In the genomic region with DNA sequence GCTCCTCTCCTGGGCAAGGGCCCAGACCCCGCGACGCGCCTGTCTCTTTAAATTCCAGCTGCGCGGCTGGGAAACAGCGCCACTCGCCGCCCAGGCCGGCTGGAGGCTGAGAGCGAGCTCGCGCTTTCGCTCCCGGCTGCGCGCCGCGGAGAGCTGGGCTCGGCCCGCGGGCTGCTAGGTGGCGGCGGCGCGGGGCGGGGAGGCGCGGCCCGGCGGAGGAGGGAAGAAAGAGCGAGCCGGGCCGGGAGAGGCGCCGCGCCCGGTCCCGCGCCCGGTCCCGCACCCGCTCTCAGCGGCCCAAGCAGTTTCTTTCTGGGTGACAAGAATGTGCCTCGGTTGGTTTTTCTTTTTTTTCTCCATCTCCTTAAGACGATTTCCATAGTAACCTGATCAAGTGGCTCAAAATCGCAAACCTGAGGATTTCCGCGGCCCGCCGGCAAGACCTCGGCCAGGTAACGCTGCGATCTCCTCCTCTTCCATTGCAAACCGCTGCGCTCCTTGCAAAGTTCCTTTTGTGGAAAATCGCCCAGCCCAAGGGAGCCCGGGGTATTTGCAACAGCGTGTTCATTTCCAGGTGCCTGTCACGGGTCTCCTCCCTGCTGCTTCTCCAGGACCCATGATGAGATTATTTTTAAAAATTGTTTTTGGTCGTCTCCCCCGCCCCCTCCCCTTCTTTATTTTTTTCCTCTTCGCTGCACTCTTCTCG, we compare ENCODE assay signal across 8 cellular contexts.
DNase-seq lines count a peak whose midpoint lies in the region; ATAC-seq and TF ChIP-seq lines count a peak whose summit lies in the region.

No MANE protein-coding gene starts in this region.

- H3K9me3 ChIP-seq in RWPE2 (ENCODE audit: severe bottlenecking): no peaks in the 10 kb centered on the region
- H3K9me3 ChIP-seq in colonic mucosa: no peaks in the 10 kb centered on the region

- H4K20me1 ChIP-seq in GM23338 (replicated peaks; ENCODE audit: insufficient read depth): no peaks in the 10 kb centered on the region

- H3K27ac Mint-ChIP-seq in GM23338: peak overlapping the region; percentile 68; the same call in 1 of the 2 replicates

- 0 out of 2 replicates have a peak, but pooled peaks cover 3% of the 10 kb centered on the region for H3K9me2 ChIP-seq in GM23338 (ENCODE audit: insufficient read depth)

- H3K79me2 ChIP-seq in GM23338 (replicated peaks; ENCODE audit: insufficient read depth): peaks cover 3% of the 10 kb centered on the region; the same call in 1 of the 2 replicates

- H3K4me2 ChIP-seq in GM23338: peak overlapping the region; percentile 95

- H3K4me3 ChIP-seq in GM23338: peak overlapping the region; percentile 83
- peak overlapping the region; percentile 32 for H3K4me3 ChIP-seq in Jurkat, Clone E6-1 (ENCODE audit: low read length)
- H3K4me3 ChIP-seq in RWPE2 (ENCODE audit: severe bottlenecking): peak overlapping the region; percentile 39
- H3K4me3 ChIP-seq in colonic mucosa: peak overlapping the region; percentile 38

- peak; percentile 26 to 65; a peak in 2 of 4 replicates for TF ChIP-seq CTCF in GM23338 (conservative IDR thresholded peaks at IDR 0.05; ENCODE audit: low read depth in 2 of 2)
- peak; percentile 74 for TF ChIP-seq CTCF in RWPE2 (IDR thresholded peaks at IDR 0.05; ENCODE audit: poor library complexity, severe bottlenecking)
- no peak for TF ChIP-seq CTCF in colonic mucosa (IDR thresholded peaks at IDR 0.05)

- peak; percentile 38 to 53 for ATAC-seq in activated CD4-positive, CD25-positive, alpha-beta regulatory T cell treated with anti-CD3 and anti-CD28 coated beads, Interleukin-2, amount 50 U/mL, for 24 hours
- ATAC-seq in GM23338 (peak; percentile 96), RWPE2 (ENCODE audit: low read depth) (peak; percentile 92), left colon (peak; percentile 100)

- H3K4me1 ChIP-seq in GM23338 (ENCODE audit: insufficient read depth) (peaks cover 28% of the 10 kb centered on the region), RWPE2 (ENCODE audit: insufficient read depth, poor library complexity, severe bottlenecking) (no peaks in the 10 kb centered on the region), colonic mucosa (no peaks in the 10 kb centered on the region)

- intact Hi-C loops in colonic mucosa (cut with DNase I): loop anchor here (10.0 kb wide), 3 partner anchors 120 to 260 kb away; a partner anchor contains a TSS
- intact Hi-C loops in left colon (cut with DNase I, micrococcal nuclease): loop anchor here in 1 of 2 donors (10.0 kb wide), 1 partner anchor 170 kb away; no protein-coding TSS in a partner anchor

- no peaks in the 10 kb centered on the region for H3K36me3 Mint-ChIP-seq in GM23338 (ENCODE audit: low read depth)

- H3K4me3 Mint-ChIP-seq in GM23338: peak overlapping the region; percentile 86

- H3K36me3 ChIP-seq in GM23338 (ENCODE audit: insufficient read depth): no peaks in the 10 kb centered on the region
- no peaks in the 10 kb centered on the region for H3K36me3 ChIP-seq in RWPE2 (ENCODE audit: low read depth)
- no peaks in the 10 kb centered on the region for H3K36me3 ChIP-seq in colonic mucosa

- H3K27me3 Mint-ChIP-seq in GM23338 (ENCODE audit: insufficient read depth, low read depth, poor library complexity): peaks cover 15% of the 10 kb centered on the region

- H3K27ac ChIP-seq in GM23338 (ENCODE audit: low read depth) (peak overlapping the region; percentile 76; the same call in 1 of the 2 replicates), RWPE2 (ENCODE audit: poor library complexity, severe bottlenecking) (no peak overlapping the region), colonic mucosa (no peak overlapping the region)

- H2AFZ ChIP-seq in GM23338: peak overlapping the region; percentile 99

- no peaks in the 10 kb centered on the region; the same call in 1 of the 2 replicates for H3F3A ChIP-seq in GM23338 (replicated peaks; ENCODE audit: low read depth)

- peak overlapping the region in 1 of 2 donors; percentile 50 for H3K9ac ChIP-seq in colonic mucosa (ENCODE audit: low read depth in 2 of 2, low read length in 2 of 2)

- peaks cover 17% of the 10 kb centered on the region for H3K4me1 Mint-ChIP-seq in GM23338

- H3K27me3 ChIP-seq in GM23338 (ENCODE audit: insufficient read depth) (peaks cover 22% of the 10 kb centered on the region), RWPE2 (ENCODE audit: insufficient read depth, poor library complexity, severe bottlenecking) (peaks cover 23% of the 10 kb centered on the region), colonic mucosa (peaks cover 10% of the 10 kb centered on the region)

- DNase-seq in activated CD4-positive, CD25-positive, alpha-beta regulatory T cell (lab: John Stamatoyannopoulos, UW): no peak
- DNase-seq in GM23338 (ENCODE audit: low spot score) (peak; percentile 94), RWPE2 (ENCODE audit: low spot score) (no peak), colonic mucosa (peak; percentile 70), left colon (peak; percentile 46 to 76)
- peak; percentile 7 for DNase-seq in Jurkat, Clone E6-1 (ENCODE audit: low read depth, low spot score)
- peak; percentile 2 to 5 for DNase-seq in stimulated activated CD4-positive, alpha-beta T cell treated with anti-CD3 and anti-CD28 coated beads, Interleukin-15, amount 100 ng/mL, for 48 hours (ENCODE audit: low read depth in 2 of 2)

- H3K9me3 Mint-ChIP-seq in GM23338: no peaks in the 10 kb centered on the region

TF ChIP-seq in GM23338, 12 proteins besides CTCF, POLR2A, EP300 and RAD21:
- TF ChIP-seq ZNF331 (CRISPR knock-in tag; IDR thresholded peaks at IDR 0.05; ENCODE audit: low read depth) (no peak), EZH2 (IDR thresholded peaks at IDR 0.05; ENCODE audit: low read depth, unreplicated experiment) (no peak), EZH2phosphoT487 (IDR thresholded peaks at IDR 0.05; ENCODE audit: unreplicated experiment) (no peak), STAT1 (IDR thresholded peaks at IDR 0.05; ENCODE audit: unreplicated experiment) (no peak), NANOG (IDR thresholded peaks at IDR 0.05; ENCODE audit: borderline replicate concordance) (no peak), POLR2AphosphoS5 (IDR thresholded peaks at IDR 0.05; ENCODE audit: low read depth) (no peak)
- TF ChIP-seq, protein P1, sequence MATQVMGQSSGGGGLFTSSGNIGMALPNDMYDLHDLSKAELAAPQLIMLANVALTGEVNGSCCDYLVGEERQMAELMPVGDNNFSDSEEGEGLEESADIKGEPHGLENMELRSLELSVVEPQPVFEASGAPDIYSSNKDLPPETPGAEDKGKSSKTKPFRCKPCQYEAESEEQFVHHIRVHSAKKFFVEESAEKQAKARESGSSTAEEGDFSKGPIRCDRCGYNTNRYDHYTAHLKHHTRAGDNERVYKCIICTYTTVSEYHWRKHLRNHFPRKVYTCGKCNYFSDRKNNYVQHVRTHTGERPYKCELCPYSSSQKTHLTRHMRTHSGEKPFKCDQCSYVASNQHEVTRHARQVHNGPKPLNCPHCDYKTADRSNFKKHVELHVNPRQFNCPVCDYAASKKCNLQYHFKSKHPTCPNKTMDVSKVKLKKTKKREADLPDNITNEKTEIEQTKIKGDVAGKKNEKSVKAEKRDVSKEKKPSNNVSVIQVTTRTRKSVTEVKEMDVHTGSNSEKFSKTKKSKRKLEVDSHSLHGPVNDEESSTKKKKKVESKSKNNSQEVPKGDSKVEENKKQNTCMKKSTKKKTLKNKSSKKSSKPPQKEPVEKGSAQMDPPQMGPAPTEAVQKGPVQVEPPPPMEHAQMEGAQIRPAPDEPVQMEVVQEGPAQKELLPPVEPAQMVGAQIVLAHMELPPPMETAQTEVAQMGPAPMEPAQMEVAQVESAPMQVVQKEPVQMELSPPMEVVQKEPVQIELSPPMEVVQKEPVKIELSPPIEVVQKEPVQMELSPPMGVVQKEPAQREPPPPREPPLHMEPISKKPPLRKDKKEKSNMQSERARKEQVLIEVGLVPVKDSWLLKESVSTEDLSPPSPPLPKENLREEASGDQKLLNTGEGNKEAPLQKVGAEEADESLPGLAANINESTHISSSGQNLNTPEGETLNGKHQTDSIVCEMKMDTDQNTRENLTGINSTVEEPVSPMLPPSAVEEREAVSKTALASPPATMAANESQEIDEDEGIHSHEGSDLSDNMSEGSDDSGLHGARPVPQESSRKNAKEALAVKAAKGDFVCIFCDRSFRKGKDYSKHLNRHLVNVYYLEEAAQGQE (IDR thresholded peaks at IDR 0.05; ENCODE audit: unreplicated experiment): no peak

Comparison
In these comparisons a context has a peak if more than half of its experiments do, and no peak if none do; other contexts are left out.
1. ATAC-seq: peak in every context shown above with its lines; median percentile 100 in left colon; 96 in GM23338; 92 in RWPE2; 46 in activated CD4-positive, CD25-positive, alpha-beta regulatory T cell treated with anti-CD3 and anti-CD28 coated beads, Interleukin-2, amount 50 U/mL, for 24 hours.
2. DNase-seq: peak in GM23338 (single experiment), Jurkat, Clone E6-1 (single experiment), colonic mucosa (single experiment), left colon (2 of 2) and stimulated activated CD4-positive, alpha-beta T cell treated with anti-CD3 and anti-CD28 coated beads, Interleukin-15, amount 100 ng/mL, for 48 hours (2 of 2); none in activated CD4-positive, CD25-positive, alpha-beta regulatory T cell (0 of 4) and RWPE2 (single experiment).
3. H3K4me3 ChIP-seq: peak in every context shown above with its lines; median percentile 83 in GM23338; 39 in RWPE2; 38 in colonic mucosa; 32 in Jurkat, Clone E6-1.